8 cellular contexts compared by ENCODE assay signal in the genomic region with DNA sequence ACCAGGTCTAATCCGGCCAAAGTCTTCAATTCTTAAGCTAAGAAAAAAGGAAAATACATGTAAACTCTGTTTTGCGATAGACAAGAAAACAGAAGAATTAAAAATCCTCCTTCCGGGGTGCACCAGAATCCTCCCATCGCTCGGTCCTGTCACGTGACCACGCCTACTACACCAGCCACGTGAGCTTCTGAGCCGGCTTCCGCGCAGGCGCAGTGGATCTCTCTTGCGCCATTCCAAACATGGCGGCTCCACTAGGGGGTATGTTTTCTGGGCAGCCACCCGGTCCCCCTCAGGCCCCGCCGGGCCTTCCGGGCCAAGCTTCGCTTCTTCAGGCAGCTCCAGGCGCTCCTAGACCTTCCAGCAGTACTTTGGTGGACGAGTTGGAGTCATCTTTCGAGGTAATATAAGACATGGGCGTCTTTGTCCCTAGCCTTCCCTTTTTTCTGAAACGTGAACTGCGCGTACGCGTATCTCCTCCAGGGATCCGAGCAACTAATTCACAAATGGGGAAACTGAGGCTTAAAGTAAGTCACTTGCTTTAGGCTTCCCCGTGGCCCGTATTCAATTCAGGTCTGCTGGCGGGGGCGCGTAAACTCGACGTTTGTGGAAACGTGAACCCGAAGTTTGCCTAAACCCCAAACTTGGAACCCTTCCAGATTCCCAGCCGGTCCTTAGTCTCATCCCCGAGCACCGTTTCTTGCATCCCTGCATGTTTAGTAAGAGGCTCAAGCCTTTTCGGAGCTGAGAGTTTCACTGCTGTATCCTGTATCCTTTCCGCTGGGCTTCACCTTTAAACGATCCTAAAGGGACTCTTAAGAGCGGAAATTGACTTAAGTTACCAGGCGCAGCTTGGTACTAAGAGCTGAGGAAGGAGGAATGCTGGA. TPM values are rescaled to one million over a fixed set of nuclear protein-coding genes. Genes with fewer than 3 reads are reported as not detected.
DNase-seq lines count a peak whose midpoint lies in the region; ATAC-seq, FAIRE-seq and TF ChIP-seq lines count a peak whose summit lies in the region.

A gene with protein sequence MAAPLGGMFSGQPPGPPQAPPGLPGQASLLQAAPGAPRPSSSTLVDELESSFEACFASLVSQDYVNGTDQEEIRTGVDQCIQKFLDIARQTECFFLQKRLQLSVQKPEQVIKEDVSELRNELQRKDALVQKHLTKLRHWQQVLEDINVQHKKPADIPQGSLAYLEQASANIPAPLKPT (plus strand): TSS at position 226 of the 884 bp plus-strand sequence. CDS start 14 bp downstream, at position 240.

- H3K9me3 ChIP-seq in HepG2 (ENCODE audit: low read length), result no peaks in the 10 kb centered on the region

- in situ Hi-C loops in HepG2 (cut with HindIII; ENCODE audit: extremely low pct_ligation_motif_present, low pct_unique_long_range_greater_than_20kb), result no loop called here

- CTCF ChIA-PET in HepG2 (lab: Yijun Ruan, JAX; ENCODE audit: low intra/inter-chr PET ratio, low total read pairs), result no interaction called here

- H3K36me3 ChIP-seq in HepG2 (replicated peaks in 1 of 2; ENCODE audit: control insufficient read depth in 1 of 2, insufficient read depth in 2 of 2, low read length in 2 of 2), result peaks cover 7 to 24% of the 10 kb centered on the region in 2 experiments; a peak in 4 of 5 replicates

- intact Hi-C loops in HepG2 (cut with micrococcal nuclease; ENCODE audit: unreplicated experiment), result loop anchor here (1.0 to 2.0 kb wide), 4 partner anchors 17 to 70 kb away; a partner anchor contains a TSS

- peaks cover 56% of the 10 kb centered on the region for H3K79me2 ChIP-seq in HepG2 (ENCODE audit: insufficient read depth, low read length)

- H3K9ac ChIP-seq in HepG2 (ENCODE audit: insufficient read depth, low read depth, low read length), result peak within 1 kb of the TSS; percentile 98

- TF ChIP-seq EP300 in HepG2 (IDR thresholded peaks at IDR 0.05; ENCODE audit: low read depth in 2 of 2, low read length in 2 of 2) (no peak), HepG2 (CRISPR knock-in tag; IDR thresholded peaks at IDR 0.05; ENCODE audit: borderline replicate concordance) (no peak)

- peaks cover 39% of the 10 kb centered on the region for H3K4me1 ChIP-seq in HepG2 (ENCODE audit: insufficient read depth, low read length)

- FAIRE-seq in HepG2 (lab: Jason Lieb, UNC), result peak; percentile 96

- TF ChIP-seq RAD21 in HepG2 (CRISPR knock-in tag; IDR thresholded peaks at IDR 0.05), result no peak

- H4K20me1 ChIP-seq in HepG2 (ENCODE audit: insufficient read depth, low read length), result peaks cover 27% of the 10 kb centered on the region

- peak; percentile 80 to 84; a peak in 3 of 4 replicates for TF ChIP-seq POLR2A in HepG2 (IDR thresholded peaks at IDR 0.05; ENCODE audit: insufficient read depth in 1 of 2, low read depth in 2 of 2, low read length in 2 of 2)

- H2AFZ ChIP-seq in HepG2 (ENCODE audit: low read length), result peak within 1 kb of the TSS; percentile 96

- DNase-seq in C1 segment of cervical spinal cord (lab: John Stamatoyannopoulos, UW) (peak; percentile 53 to 92 (median 88)), NCI-H748 treated with DMSO at 0.1 percent for 48 hours (lab: John Stamatoyannopoulos, UW) (peak; percentile 61), dermis blood vessel endothelial cell (peak; percentile 96), HepG2 (ENCODE audit: low spot score) (peak; percentile 93)
- DNase-seq in activated CD4-positive, alpha-beta T cell treated with anti-CD3 and anti-CD28 coated beads, Interleukin-2, amount 50 U/mL, for 24 hours (ENCODE audit: low read depth in 1 of 2, low spot score in 1 of 2), result peak; percentile 89 to 96
- DNase-seq in stimulated activated CD4-positive, alpha-beta T cell treated with anti-CD3 and anti-CD28 coated beads, Interleukin-4, amount 100 ng/mL, for 1 hour, result peak; percentile 96

- ATAC-seq in GM19328 (IDR thresholded peaks at IDR 0.05; ENCODE audit: unreplicated experiment), result peak; percentile 86
- ATAC-seq in HG03520 (IDR thresholded peaks at IDR 0.05; ENCODE audit: unreplicated experiment), result peak; percentile 88
- peak; percentile 84 for ATAC-seq in HepG2

- BruUV-seq in HepG2 (replicated peaks; lab: Mats Ljungman, UMichigan), result TSS peak; percentile 86

- peak; percentile 25 for TF ChIP-seq CTCF in HepG2 (CRISPR knock-in tag; IDR thresholded peaks at IDR 0.05)

- peak within 1 kb of the TSS; percentile 92 for H3K4me2 ChIP-seq in HepG2 (ENCODE audit: low read depth, low read length)

- H3K4me3 ChIP-seq in HepG2 (replicated peaks in 1 of 3; ENCODE audit: insufficient read depth in 1 of 3, low read depth in 2 of 3, low read length in 3 of 3), result peak within 1 kb of the TSS; percentile 92 to 98 (median 93)

- H3K27me3 ChIP-seq in HepG2 (ENCODE audit: control insufficient read depth in 1 of 2, insufficient read depth in 2 of 2, low read length in 2 of 2), result no peaks in the 10 kb centered on the region; a peak in 1 of 5 replicates

- under 1% methylated on average over 46 of the region's 46 CpGs for whole genome bisulfite sequencing in HepG2 (ENCODE audit: low lambda C conversion rate)

- H3K27ac ChIP-seq in HepG2 (ENCODE audit: extremely low read length, insufficient read depth, low read length), result peak within 1 kb of the TSS; percentile 82

- POLR2A ChIA-PET in HepG2 (lab: Yijun Ruan, JAX), result interaction anchor here (0.7 to 3.3 kb wide), 15 partner anchors 12 to 195 kb away, joined by 3 to 14 read pairs (median 4); a partner anchor contains a TSS

TF ChIP-seq in HepG2, 621 proteins besides CTCF, POLR2A, EP300 and RAD21 (continues in another document):
- TF ChIP-seq, protein P1, sequence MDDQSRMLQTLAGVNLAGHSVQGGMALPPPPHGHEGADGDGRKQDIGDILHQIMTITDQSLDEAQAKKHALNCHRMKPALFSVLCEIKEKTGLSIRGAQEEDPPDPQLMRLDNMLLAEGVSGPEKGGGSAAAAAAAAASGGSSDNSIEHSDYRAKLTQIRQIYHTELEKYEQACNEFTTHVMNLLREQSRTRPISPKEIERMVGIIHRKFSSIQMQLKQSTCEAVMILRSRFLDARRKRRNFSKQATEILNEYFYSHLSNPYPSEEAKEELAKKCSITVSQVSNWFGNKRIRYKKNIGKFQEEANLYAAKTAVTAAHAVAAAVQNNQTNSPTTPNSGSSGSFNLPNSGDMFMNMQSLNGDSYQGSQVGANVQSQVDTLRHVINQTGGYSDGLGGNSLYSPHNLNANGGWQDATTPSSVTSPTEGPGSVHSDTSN (CRISPR knock-in tag; IDR thresholded peaks at IDR 0.05; ENCODE audit: borderline replicate concordance), result no peak

RNA-seq across cellular contexts. Expression of the gene that starts here (rescaled TPM):
- total RNA-seq in dermis blood vessel endothelial cell (11.4 TPM in 2 replicates), HepG2 (2016; rRNA removed; fragmentation: Illumina TruSeq; extraction: Trizol) (65.7 and 96.5 TPM in 2 replicates)
- total RNA-seq in HepG2 (2016; cell fraction: cytosol; rRNA removed; fragmentation: Illumina TruSeq; extraction: Trizol; ENCODE audit: low read depth), result 21.4 and 22.2 TPM in 2 replicates
- total RNA-seq in HepG2 (2016; cell fraction: insoluble cytoplasmic fraction; rRNA removed; fragmentation: Illumina TruSeq; extraction: Trizol), result 71.1 and 96.7 TPM in 2 replicates
- total RNA-seq in HepG2 (2016; cell fraction: membrane; rRNA removed; fragmentation: Illumina TruSeq; extraction: Trizol), result 29.2 and 38.3 TPM in 2 replicates
- 32.7 and 37.6 TPM in 2 replicates for total RNA-seq in HepG2 (2016; cell fraction: nucleus; rRNA removed; fragmentation: Illumina TruSeq; extraction: Trizol)
- 41.3 and 42.8 TPM in 2 replicates for polyA plus RNA-seq in HepG2 (2011; rRNA removed)
- 10.0 and 12.5 TPM in 2 replicates for polyA plus RNA-seq in HepG2 (2011; cell fraction: cytosol; rRNA removed)
- polyA plus RNA-seq in HepG2 (2011; cell fraction: nucleus; rRNA removed), result 11.8 and 17.0 TPM in 2 replicates
- polyA plus RNA-seq in HepG2 (2012), result 52.1 and 53.1 TPM in 2 replicates
- 23.2 and 23.3 TPM in 2 replicates for polyA plus RNA-seq in HepG2 (2016; cell fraction: cytosol; fragmentation: Illumina TruSeq; extraction: Trizol; ENCODE audit: low read depth)
- 120 and 122 TPM in 2 replicates for polyA plus RNA-seq in HepG2 (2016; cell fraction: insoluble cytoplasmic fraction; fragmentation: Illumina TruSeq; extraction: Trizol; ENCODE audit: low read depth)
- 29.7 and 44.8 TPM in 2 replicates for polyA plus RNA-seq in HepG2 (2016; cell fraction: membrane; fragmentation: Illumina TruSeq; extraction: Trizol; ENCODE audit: low read depth)
- 33.6 and 40.5 TPM in 2 replicates for polyA plus RNA-seq in HepG2 (2016; cell fraction: nucleus; fragmentation: Illumina TruSeq; extraction: Trizol; ENCODE audit: insufficient read depth, low read depth)
- polyA minus RNA-seq in HepG2 (2011; rRNA and poly(A)+ RNA removed; ENCODE audit: low replicate concordance), result 14.1 and 27.0 TPM in 2 replicates
- polyA minus RNA-seq in HepG2 (2011; cell fraction: cytosol; rRNA and poly(A)+ RNA removed), result 42.5 and 48.0 TPM in 2 replicates
- polyA minus RNA-seq in HepG2 (2011; cell fraction: nucleus; rRNA and poly(A)+ RNA removed), result 39.9 and 41.6 TPM in 2 replicates

Comparison
In these comparisons a context has a peak if more than half of its experiments do, and no peak if none do; other contexts are left out.
1. Peak in every context shown above with its lines: DNase-seq, ATAC-seq, H3K4me3 ChIP-seq and H3K27ac ChIP-seq.